ENCODE assay signal across 8 cellular contexts in genomic region chr1:8702848-8703810, GRCh38.
A peak's percentile ranks its signal among the peaks of the same experiment; 100 is the strongest.
DNase-seq lines count a peak whose midpoint lies in the region; ATAC-seq and TF ChIP-seq lines count a peak whose summit lies in the region.

No MANE protein-coding gene starts in this region.

- H3K4me2 ChIP-seq in PC-9: peak overlapping the region; percentile 95
- H3K4me2 ChIP-seq in fibroblast of lung (ENCODE audit: extremely low read depth, insufficient read depth, low read length): peak overlapping the region; percentile 77

- DNase-seq in DMS153 (lab: John Stamatoyannopoulos, UW) (peak; percentile 100), PC-9 (peak; percentile 80 to 93), fibroblast of lung (ENCODE audit: low read depth in 2 of 2) (peak; percentile 92 to 93), myocyte (ENCODE audit: low read depth) (peak; percentile 98)
- DNase-seq in Jurkat, Clone E6-1 (ENCODE audit: low read depth, low spot score): no peak
- DNase-seq in activated T-helper 1 cell treated with anti-CD3 and anti-CD28 coated beads, Interleukin-12 subunit alpha, Interleukin-12 subunit beta, Interleukin-2, Interleukin-4 antibody, amounts not matched to agents 30 ng/mL and 10 ng/mL and 1 ng/mL, durations not matched to agents 14 hours and 24 hours and 36 hours (ENCODE audit: low spot score): peak; percentile 69
- peak; percentile 83 for DNase-seq in stimulated activated naive CD8-positive, alpha-beta T cell treated with anti-CD3 and anti-CD28 coated beads, Interleukin-15, Interleukin-2, amounts not matched to agents 100 U/mL and 50 U/mL, for 24 hours

- peak overlapping the region; percentile 97 for H3K4me3 Mint-ChIP-seq in activated T-helper 1 cell treated with anti-CD3 and anti-CD28 coated beads, Interleukin-12 subunit alpha, Interleukin-12 subunit beta, Interleukin-2, Interleukin-4 antibody, amounts not matched to agents 30 ng/mL and 10 ng/mL and 1 ng/mL, durations not matched to agents 14 hours and 24 hours and 36 hours

- H3K9me2 ChIP-seq in PC-9 (ENCODE audit: insufficient read depth): no peaks in the 10 kb centered on the region

- H3K4me3 ChIP-seq in Jurkat, Clone E6-1 (ENCODE audit: low read length): peak overlapping the region; percentile 2; the same call in 1 of the 2 replicates
- peak overlapping the region; percentile 65 for H3K4me3 ChIP-seq in PC-9
- H3K4me3 ChIP-seq in fibroblast of lung (replicated peaks in 1 of 4; ENCODE audit: control extremely low read depth in 1 of 4, insufficient read depth in 1 of 4, low read depth in 3 of 4, low read length in 4 of 4): peak overlapping the region; percentile 57 to 87 (median 64)

- H3K9me3 ChIP-seq in PC-9 (ENCODE audit: insufficient read depth, low read depth): no peaks in the 10 kb centered on the region
- H3K9me3 ChIP-seq in fibroblast of lung (ENCODE audit: control insufficient read depth, insufficient read depth, low read depth, low read length): no peaks in the 10 kb centered on the region

- peak overlapping the region; percentile 66 for H3K9ac ChIP-seq in fibroblast of lung (ENCODE audit: insufficient read depth, low read length)

- no peaks in the 10 kb centered on the region for H3K9me3 Mint-ChIP-seq in activated T-helper 1 cell treated with anti-CD3 and anti-CD28 coated beads, Interleukin-12 subunit alpha, Interleukin-12 subunit beta, Interleukin-2, Interleukin-4 antibody, amounts not matched to agents 30 ng/mL and 10 ng/mL and 1 ng/mL, durations not matched to agents 14 hours and 24 hours and 36 hours

- TF ChIP-seq CTCF in PC-9 (conservative IDR thresholded peaks at IDR 0.05) (no peak), fibroblast of lung (conservative IDR thresholded peaks at IDR 0.05 in 1 of 2, IDR thresholded peaks at IDR 0.05 in 1 of 2; ENCODE audit: low read depth in 1 of 2, low read length in 2 of 2) (no peak)

- H3K36me3 Mint-ChIP-seq in activated T-helper 1 cell treated with anti-CD3 and anti-CD28 coated beads, Interleukin-12 subunit alpha, Interleukin-12 subunit beta, Interleukin-2, Interleukin-4 antibody, amounts not matched to agents 30 ng/mL and 10 ng/mL and 1 ng/mL, durations not matched to agents 14 hours and 24 hours and 36 hours (ENCODE audit: low read depth): peaks cover 7% of the 10 kb centered on the region

- ATAC-seq in GM21529 (IDR thresholded peaks at IDR 0.05; ENCODE audit: unreplicated experiment): peak; percentile 67
- ATAC-seq in stimulated activated naive CD8-positive, alpha-beta T cell treated with anti-CD3 and anti-CD28 coated beads, Interleukin-15, Interleukin-2, amounts not matched to agents 100 U/mL and 50 U/mL, for 24 hours: peak; percentile 78

- H3K36me3 ChIP-seq in PC-9 (ENCODE audit: low read depth) (no peaks in the 10 kb centered on the region), fibroblast of lung (ENCODE audit: control insufficient read depth, insufficient read depth, low read length) (no peaks in the 10 kb centered on the region)

- CTCF ChIA-PET in PC-9 (lab: Charles Lee): interaction anchor here (0.5 to 1.7 kb wide), 6 partner anchors 113 to 685 kb away, joined by 3 to 7 read pairs (median 4); no protein-coding TSS in a partner anchor

- H3K4me1 ChIP-seq in PC-9 (replicated peaks; ENCODE audit: insufficient read depth): peaks cover 50% of the 10 kb centered on the region
- peaks cover 6% of the 10 kb centered on the region for H3K4me1 ChIP-seq in fibroblast of lung (ENCODE audit: control insufficient read depth, extremely low read depth, insufficient read depth, low read length)

- H2AFZ ChIP-seq in PC-9 (0 out of 2 replicates have a peak overlapping the region, but pooled peaks have one; percentile 64), fibroblast of lung (ENCODE audit: low read length) (no peak overlapping the region)

- H3K27me3 Mint-ChIP-seq in activated T-helper 1 cell treated with anti-CD3 and anti-CD28 coated beads, Interleukin-12 subunit alpha, Interleukin-12 subunit beta, Interleukin-2, Interleukin-4 antibody, amounts not matched to agents 30 ng/mL and 10 ng/mL and 1 ng/mL, durations not matched to agents 14 hours and 24 hours and 36 hours (ENCODE audit: insufficient read depth): peaks cover 3% of the 10 kb centered on the region

- H3F3A ChIP-seq in PC-9 (ENCODE audit: insufficient read depth, low read depth): peaks cover 18% of the 10 kb centered on the region

- no TSS peak for BruUV-seq in PC-9 (replicated peaks; lab: Mats Ljungman, UMichigan)

- POLR2A ChIA-PET in PC-9 (lab: Charles Lee; ENCODE audit: unreplicated experiment): interaction anchor here (0.5 to 0.7 kb wide), 6 partner anchors 9 to 729 kb away, joined by 3 to 10 read pairs (median 3); no protein-coding TSS in a partner anchor

- H3K27me3 ChIP-seq in PC-9 (ENCODE audit: insufficient read depth, low read depth) (no peaks in the 10 kb centered on the region), fibroblast of lung (ENCODE audit: control insufficient read depth, insufficient read depth, low read length) (no peaks in the 10 kb centered on the region)

- H3K79me2 ChIP-seq in PC-9 (ENCODE audit: low read depth) (peaks cover 46% of the 10 kb centered on the region), fibroblast of lung (ENCODE audit: control insufficient read depth, insufficient read depth, low read length) (peaks cover 15% of the 10 kb centered on the region)

- H3K27ac Mint-ChIP-seq in activated T-helper 1 cell treated with anti-CD3 and anti-CD28 coated beads, Interleukin-12 subunit alpha, Interleukin-12 subunit beta, Interleukin-2, Interleukin-4 antibody, amounts not matched to agents 30 ng/mL and 10 ng/mL and 1 ng/mL, durations not matched to agents 14 hours and 24 hours and 36 hours: peak overlapping the region; percentile 89

- H3K4me1 Mint-ChIP-seq in activated T-helper 1 cell treated with anti-CD3 and anti-CD28 coated beads, Interleukin-12 subunit alpha, Interleukin-12 subunit beta, Interleukin-2, Interleukin-4 antibody, amounts not matched to agents 30 ng/mL and 10 ng/mL and 1 ng/mL, durations not matched to agents 14 hours and 24 hours and 36 hours (ENCODE audit: low read depth): peaks cover 58% of the 10 kb centered on the region

- H3K27ac ChIP-seq in PC-9 (peak overlapping the region; percentile 79), fibroblast of lung (ENCODE audit: insufficient read depth, low read length) (peak overlapping the region; percentile 55)

- 0 out of 2 replicates have a peak, but pooled peaks cover 4% of the 10 kb centered on the region for H4K20me1 ChIP-seq in PC-9 (ENCODE audit: insufficient read depth)
- no peaks in the 10 kb centered on the region for H4K20me1 ChIP-seq in fibroblast of lung (ENCODE audit: control insufficient read depth, extremely low read depth, insufficient read depth, low read length)

- intact Hi-C loops in PC-9 (cut with micrococcal nuclease; ENCODE audit: unreplicated experiment): loop anchor here (1.0 to 2.0 kb wide), 3 partner anchors 86 to 280 kb away; no protein-coding TSS in a partner anchor
- intact Hi-C loops in activated T-helper 1 cell treated with anti-CD3 and anti-CD28 coated beads, Interleukin-12 subunit alpha, Interleukin-12 subunit beta, Interleukin-2, Interleukin-4 antibody, amounts not matched to agents 30 ng/mL and 10 ng/mL and 1 ng/mL, durations not matched to agents 14 hours and 24 hours and 36 hours (cut with micrococcal nuclease): loop anchor here (1.0 to 10.0 kb wide), 5 partner anchors 9 to 279 kb away; partner anchors contain the start of gene RERE

Comparison
In these comparisons a context has a peak if more than half of its experiments do, and no peak if none do; other contexts are left out.
1. H3K4me3 ChIP-seq: peak in every context shown above with its lines; median percentile 65 in PC-9; 64 in fibroblast of lung; 2 in Jurkat, Clone E6-1.